Comparison of ENCODE assay signal across 21 cellular contexts in genomic region chr4:32661229-32661628, GRCh38.
"Had no signal": no experiment of that assay in that cellular context is flagged by ENCODE, and none has a peak within 500 bp of the region (broad histone marks: within the 10 kb centered on the region; RNA-seq: fewer than 3 reads in every experiment).

No MANE protein-coding gene starts in this region.

- H3K4me3 ChIP-seq: dorsolateral prefrontal cortex, gastrocnemius medialis, lung, pancreas, testis, tibial artery had no signal

- DNase-seq: dorsolateral prefrontal cortex; effector CD4-positive, alpha-beta T cell; foreskin fibroblast; gastrocnemius medialis; head of caudate nucleus; kidney; pancreas; stimulated activated CD4-positive, alpha-beta T cell treated with anti-CD3 and anti-CD28 coated beads, Interleukin-2, amount 100 ng/mL, for 24 hours; stimulated activated CD4-positive, alpha-beta T cell treated with anti-CD3 and anti-CD28 coated beads, Interleukin-4, amount 100 ng/mL, for 24 hours; stimulated activated naive CD4-positive, alpha-beta T cell treated with Interleukin-2 at 50 U/mL for 16 hours; substantia nigra; testis; tibial artery had no signal

- ATAC-seq: esophagus mucosa; gastrocnemius medialis; left lobe of liver; natural killer cell treated with Interleukin-12 subunit alpha and Interleukin-12 subunit beta and Interleukin-15 and Interleukin-18, amount 100 ng/mL, for 72 hours; sciatic nerve; stimulated activated effector memory CD8-positive, alpha-beta T cell treated with anti-CD3 and anti-CD28 coated beads, Interleukin-12 subunit alpha, Interleukin-12 subunit beta, amount 100 ng/mL, for 72 hours had no signal

- H3K27me3 ChIP-seq: dorsolateral prefrontal cortex, gastrocnemius medialis, neutrophil, testis, tibial artery had no signal

- H3K36me3 ChIP-seq: gastrocnemius medialis, neutrophil, pancreas, tibial artery had no signal

- H3K4me1 ChIP-seq: gastrocnemius medialis, pancreas, testis, tibial artery had no signal

- H3K9me3 ChIP-seq: gastrocnemius medialis, neutrophil, pancreas, testis, tibial artery had no signal

- H3K27ac ChIP-seq: dorsolateral prefrontal cortex, epithelial cell of prostate, gastrocnemius medialis, neutrophil, pancreas, testis, tibial artery had no signal
